Comparison of ENCODE assay signal across 9 cellular contexts in the genomic region with DNA sequence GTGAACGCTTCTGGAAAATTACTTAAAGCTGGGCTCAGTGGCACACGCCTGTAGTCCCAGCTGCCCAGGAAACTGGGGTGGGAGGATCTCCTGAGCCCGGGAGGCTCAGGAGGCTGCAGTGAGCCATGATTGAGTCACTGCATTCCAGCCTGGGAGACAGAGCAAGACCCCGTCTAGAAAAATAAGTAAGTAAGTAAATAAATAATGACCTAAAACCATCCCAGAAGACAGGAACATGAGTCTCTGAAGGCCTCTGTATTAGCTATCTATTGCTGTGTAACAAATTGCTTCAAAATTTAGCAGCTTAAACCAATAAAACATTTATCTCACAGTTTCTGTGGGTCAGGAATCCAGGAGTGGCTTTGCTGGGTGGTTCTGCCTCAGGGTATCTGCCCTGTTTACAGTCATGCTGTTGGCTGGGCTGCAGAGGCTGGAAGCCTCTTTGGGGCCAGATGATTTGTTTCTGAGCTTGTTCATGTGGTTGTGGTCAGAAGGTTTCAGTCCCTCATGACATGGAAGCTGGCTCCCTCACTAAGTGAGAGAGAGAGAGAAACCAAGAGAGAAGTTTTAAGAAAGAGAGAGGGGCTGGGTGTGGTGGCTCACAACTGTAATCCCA. TPM values are rescaled to one million over a fixed set of nuclear protein-coding genes. Genes with fewer than 3 reads are reported as not detected.
DNase-seq lines count a peak whose midpoint lies in the region; ATAC-seq and TF ChIP-seq lines count a peak whose summit lies in the region.
"Had no signal": no experiment of that assay in that cellular context is flagged by ENCODE, and none has a peak within 500 bp of the region (broad histone marks: within the 10 kb centered on the region; RNA-seq: fewer than 3 reads in every experiment).

No MANE protein-coding gene starts in this region.

- intact Hi-C loops in PC-9 (cut with micrococcal nuclease; ENCODE audit: unreplicated experiment) = no loop called here

- POLR2A ChIA-PET in PC-9 (lab: Charles Lee; ENCODE audit: unreplicated experiment) = interaction anchor here (0.5 to 0.6 kb wide), 2 partner anchors 22 to 47 kb away, joined by 3 to 8 read pairs; no protein-coding TSS in a partner anchor

- H3K79me2 ChIP-seq in PC-9 (ENCODE audit: low read depth) = no peaks in the 10 kb centered on the region

- no peaks in the 10 kb centered on the region for H3K36me3 ChIP-seq in PC-9 (ENCODE audit: low read depth)
- H3K36me3 ChIP-seq: cardiac muscle cell, thoracic aorta had no signal

- H3K4me1 ChIP-seq in PC-9 (replicated peaks; ENCODE audit: insufficient read depth) = peaks cover 66% of the 10 kb centered on the region

- no peaks in the 10 kb centered on the region for H3K27me3 ChIP-seq in PC-9 (ENCODE audit: insufficient read depth, low read depth)
- H3K27me3 ChIP-seq: cardiac muscle cell had no signal

- H3K4me3 ChIP-seq in PC-9 (peak overlapping the region; percentile 10; the same call in 1 of the 2 replicates), cardiac fibroblast (replicated peaks in 1 of 2; ENCODE audit: low read depth in 2 of 2, low read length in 2 of 2) (no peak overlapping the region)
- H3K4me3 ChIP-seq: cardiac muscle cell, thoracic aorta had no signal

- no peak for TF ChIP-seq CTCF in PC-9 (conservative IDR thresholded peaks at IDR 0.05)
- TF ChIP-seq CTCF in cardiac fibroblast (IDR thresholded peaks at IDR 0.05; ENCODE audit: low read depth, low read length) = no peak

- BruUV-seq in PC-9 (replicated peaks; lab: Mats Ljungman, UMichigan) = TSS peak; percentile 63

- H4K20me1 ChIP-seq in PC-9 (ENCODE audit: insufficient read depth) = no peaks in the 10 kb centered on the region

- ATAC-seq in GM18868 (IDR thresholded peaks at IDR 0.05; ENCODE audit: unreplicated experiment) (peak; percentile 90), HG02678 (IDR thresholded peaks at IDR 0.05; ENCODE audit: unreplicated experiment) (peak; percentile 93)

- CTCF ChIA-PET in PC-9 (lab: Charles Lee) = interaction anchor here (1.1 kb wide), 1 partner anchor 69 kb away, joined by 5 read pairs; no protein-coding TSS in a partner anchor

- 0 out of 2 replicates have a peak overlapping the region, but pooled peaks have one; percentile 1 for H2AFZ ChIP-seq in PC-9

- H3K9me2 ChIP-seq in PC-9 (ENCODE audit: insufficient read depth) = no peaks in the 10 kb centered on the region

- peak overlapping the region; percentile 93 for H3K27ac ChIP-seq in PC-9
- H3K27ac ChIP-seq: cardiac muscle cell had no signal

- peaks cover 62% of the 10 kb centered on the region for H3F3A ChIP-seq in PC-9 (ENCODE audit: insufficient read depth, low read depth)

- DNase-seq in PC-9 = peak; percentile 52 to 92
- DNase-seq in cardiac fibroblast (ENCODE audit: low read depth in 2 of 2) = peak; percentile 75 to 96
- peak; percentile 31 for DNase-seq in stimulated activated CD8-positive, alpha-beta memory T cell treated with anti-CD3 and anti-CD28 coated beads, Interleukin-12 subunit alpha, Interleukin-12 subunit beta, amount 100 ng/mL, for 24 hours (ENCODE audit: extremely low read depth)
- DNase-seq in OCI-M2 (lab: John Stamatoyannopoulos, UW; ENCODE audit: unreplicated experiment) = no peak
- DNase-seq in NCI-H187 (lab: John Stamatoyannopoulos, UW) = no peak

- peak overlapping the region; percentile 69 for H3K4me2 ChIP-seq in PC-9

- H3K9me3 ChIP-seq in PC-9 (ENCODE audit: insufficient read depth, low read depth) = no peaks in the 10 kb centered on the region
- H3K9me3 ChIP-seq: thoracic aorta had no signal

RNA-seq across cellular contexts. Expression of a gene that starts 48.4 kb away (rescaled TPM):
- total RNA-seq in PC-9 (2021) = 40.3 and 78.0 TPM in 2 replicates

Comparison
In these comparisons a context has a peak if more than half of its experiments do, and no peak if none do; other contexts are left out.
1. DNase-seq: peak in PC-9 (2 of 2), cardiac fibroblast (2 of 2) and stimulated activated CD8-positive, alpha-beta memory T cell treated with anti-CD3 and anti-CD28 coated beads, Interleukin-12 subunit alpha, Interleukin-12 subunit beta, amount 100 ng/mL, for 24 hours (single experiment); none in OCI-M2 (single experiment) and NCI-H187 (0 of 2).